Comparison of ENCODE assay signal across 22 cellular contexts in the genomic region with DNA sequence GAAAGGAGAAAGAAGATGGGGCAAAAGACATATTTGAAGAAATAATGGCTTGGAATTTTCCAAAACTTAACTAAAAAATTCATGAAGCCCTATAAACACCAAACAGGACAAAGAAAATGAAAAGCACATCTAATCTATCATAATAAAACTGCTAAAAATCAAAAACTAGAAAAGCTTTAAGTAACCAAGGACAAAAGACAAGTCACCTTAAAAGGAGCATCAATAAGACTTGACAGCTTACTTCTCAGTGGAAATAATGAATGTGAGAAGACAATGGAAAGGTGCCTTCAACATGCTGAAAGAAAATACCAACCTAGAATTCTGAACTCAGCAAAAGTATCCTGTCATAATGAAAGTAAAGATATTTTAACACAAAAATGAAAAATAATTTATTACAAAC. TPM values are rescaled to one million over a fixed set of nuclear protein-coding genes. Genes with fewer than 3 reads are reported as not detected.
A peak's percentile ranks its signal among the peaks of the same experiment; 100 is the strongest.
DNase-seq lines count a peak whose midpoint lies in the region; ATAC-seq, FAIRE-seq and TF ChIP-seq lines count a peak whose summit lies in the region.
"Had no signal": no experiment of that assay in that cellular context is flagged by ENCODE, and none has a peak within 500 bp of the region (broad histone marks: within the 10 kb centered on the region; RNA-seq: fewer than 3 reads in every experiment).

No MANE protein-coding gene starts in this region.

- H3K9me3 ChIP-seq in GM12878 (replicated peaks; ENCODE audit: control insufficient read depth, insufficient read depth, low read length): no peaks in the 10 kb centered on the region; the same call in none of the 3 replicates

- TF ChIP-seq POLR2A in GM12878 (IDR thresholded peaks at IDR 0.05; ENCODE audit: low read depth, low read length): no peak
- TF ChIP-seq POLR2A in H54 (IDR thresholded peaks at IDR 0.05; ENCODE audit: low read depth, low read length): no peak

- RAD21 ChIA-PET in GM12878 (lab: Charles Lee; ENCODE audit: unreplicated experiment): no interaction called here

- H3K4me3 ChIP-seq in GM12878: no peak overlapping the region

- in situ Hi-C loops in GM12878 (cut with MboI): no loop called here

- TF ChIP-seq CTCF in GM12878 (IDR thresholded peaks at IDR 0.05 in 2 of 3, conservative IDR thresholded peaks at IDR 0.05 in 1 of 3; ENCODE audit: control insufficient read depth in 2 of 3, extremely low read depth in 1 of 3, insufficient read depth in 1 of 3, low read depth in 3 of 3, low read length in 3 of 3): no peak

- H3K79me2 ChIP-seq in GM12878 (ENCODE audit: control insufficient read depth, insufficient read depth, low read length): no peaks in the 10 kb centered on the region

- no peak for TF ChIP-seq EP300 in GM12878 (IDR thresholded peaks at IDR 0.05; ENCODE audit: borderline replicate concordance in 1 of 2, control insufficient read depth in 1 of 2, low read depth in 2 of 2, low read length in 2 of 2)

- H3K36me3 ChIP-seq in GM12878 (ENCODE audit: control insufficient read depth in 2 of 2, insufficient read depth in 2 of 2, low read length in 1 of 2): no peaks in the 10 kb centered on the region

- H2AFZ ChIP-seq in GM12878 (ENCODE audit: control insufficient read depth, low read depth, low read length): no peak overlapping the region

- BruUV-seq in GM12878 (replicated peaks; lab: Mats Ljungman, UMichigan): no TSS peak

- peaks cover 13% of the 10 kb centered on the region for H3K36me3 Mint-ChIP-seq in activated CD4-positive, alpha-beta memory T cell treated with anti-CD3 and anti-CD28 coated beads for 36 hours

- ATAC-seq in GM12878: no peak
- ATAC-seq: SK-N-SH treated with all-trans-retinoic acid at 6 μM for 48 hours, T-cell had no signal

- no peak overlapping the region for H3K27ac ChIP-seq in GM12878 (ENCODE audit: control insufficient read depth, insufficient read depth)
- H3K27ac ChIP-seq: RWPE1 had no signal

- SMC1A ChIA-PET in GM12878 (lab: Charles Lee; ENCODE audit: uncharacterized antibody, unreplicated experiment): interaction anchor here (1.6 kb wide), 1 partner anchor 8 kb away, joined by 4 read pairs; no protein-coding TSS in a partner anchor

- intact Hi-C loops in GM12878 (cut with micrococcal nuclease; ENCODE audit: unreplicated experiment): no loop called here
- intact Hi-C loops in activated CD4-positive, alpha-beta memory T cell treated with anti-CD3 and anti-CD28 coated beads for 36 hours (cut with micrococcal nuclease): no loop called here

- no peaks in the 10 kb centered on the region for H3K4me1 ChIP-seq in GM12878 (ENCODE audit: control insufficient read depth, insufficient read depth, low read length)

- peak; percentile 30 for DNase-seq in A172 (ENCODE audit: low spot score)
- DNase-seq in NAMALWA (ENCODE audit: low spot score): peak; percentile 12
- no peak for DNase-seq in GM12878 (ENCODE audit: low read depth, low spot score)
- DNase-seq in H54 (ENCODE audit: insufficient read length, low spot score): no peak
- DNase-seq in RPMI8226: no peak
- DNase-seq in activated CD4-positive, alpha-beta memory T cell treated with anti-CD3 and anti-CD28 coated beads for 36 hours: no peak
- DNase-seq: AML-193; HFFc6; MM.1S; NCI-H1436; NCI-H1930; NCI-H510A; NCI-H748 treated with DMSO at 0.1 percent for 48 hours; NK-92 treated with Interleukin-12 subunit alpha and Interleukin-12 subunit beta, amount 100 ng/mL, for 24 hours; SIG-M5; T-cell had no signal

- H3K27ac Mint-ChIP-seq in activated CD4-positive, alpha-beta memory T cell treated with anti-CD3 and anti-CD28 coated beads for 36 hours: no peak overlapping the region
- H3K27ac Mint-ChIP-seq: CD14-positive monocyte, HFFc6, T-cell had no signal

- POLR2A ChIA-PET in GM12878 (lab: Charles Lee): no interaction called here
- POLR2A ChIA-PET in activated CD4-positive, alpha-beta memory T cell treated with anti-CD3 and anti-CD28 coated beads for 36 hours (lab: Charles Lee): interaction anchor here (1.4 kb wide), 1 partner anchor 9 kb away, joined by 3 read pairs; no protein-coding TSS in a partner anchor

- no peak overlapping the region for H3K4me3 Mint-ChIP-seq in activated CD4-positive, alpha-beta memory T cell treated with anti-CD3 and anti-CD28 coated beads for 36 hours
- H3K4me3 Mint-ChIP-seq: CD14-positive monocyte, HFFc6, T-cell had no signal

- H3K4me1 Mint-ChIP-seq in activated CD4-positive, alpha-beta memory T cell treated with anti-CD3 and anti-CD28 coated beads for 36 hours (ENCODE audit: low read depth): no peaks in the 10 kb centered on the region
- H3K4me1 Mint-ChIP-seq: CD14-positive monocyte had no signal

- H3K9me3 Mint-ChIP-seq in activated CD4-positive, alpha-beta memory T cell treated with anti-CD3 and anti-CD28 coated beads for 36 hours: peaks cover 39% of the 10 kb centered on the region

- no peak for TF ChIP-seq RAD21 in GM12878 (IDR thresholded peaks at IDR 0.05; ENCODE audit: insufficient read depth, low read depth, low read length)

- no peak overlapping the region for H3K4me2 ChIP-seq in GM12878 (ENCODE audit: control insufficient read depth, insufficient read depth)

- no peak overlapping the region for H3K9ac ChIP-seq in GM12878 (ENCODE audit: control insufficient read depth, insufficient read depth, low read length)

- peak; percentile 82 for FAIRE-seq in G401.6 (lab: Jason Lieb, UNC)
- FAIRE-seq in GM12878 (lab: Jason Lieb, UNC): no peak
- FAIRE-seq in H54 (lab: Jason Lieb, UNC): no peak
- FAIRE-seq: GM12891, H1 had no signal

- H3K27me3 Mint-ChIP-seq in activated CD4-positive, alpha-beta memory T cell treated with anti-CD3 and anti-CD28 coated beads for 36 hours: peaks cover 2% of the 10 kb centered on the region

- no peaks in the 10 kb centered on the region for H3K27me3 ChIP-seq in GM12878 (replicated peaks in 1 of 2; ENCODE audit: control insufficient read depth in 2 of 2, insufficient read depth in 2 of 2, low read length in 1 of 2)

- CTCF ChIA-PET in GM12878 (lab: Yijun Ruan, JAX): no interaction called here
- CTCF ChIA-PET in activated CD4-positive, alpha-beta memory T cell treated with anti-CD3 and anti-CD28 coated beads for 36 hours (lab: Charles Lee): no interaction called here

- no peaks in the 10 kb centered on the region for H4K20me1 ChIP-seq in GM12878 (ENCODE audit: control insufficient read depth, insufficient read depth)

TF ChIP-seq in GM12878, 131 proteins besides CTCF, POLR2A, EP300 and RAD21:
- TF ChIP-seq CBX5 (IDR thresholded peaks at IDR 0.05; ENCODE audit: low read depth) (peak; percentile 86; the same call in 1 of the 2 replicates), TCF3 (IDR thresholded peaks at IDR 0.05; ENCODE audit: borderline replicate concordance, insufficient read depth, low read depth, low read length) (no peak), JUNB (IDR thresholded peaks at IDR 0.05) (peak; percentile 9; the same call in 1 of the 2 replicates), CBX3 (IDR thresholded peaks at IDR 0.05; ENCODE audit: borderline replicate concordance, low read depth) (0 out of 2 replicates have a peak, but pooled peaks have one; percentile 98), NFYA (IDR thresholded peaks at IDR 0.05; ENCODE audit: borderline replicate concordance, low read depth, low read length) (no peak)

RNA-seq across cellular contexts. Expression of a gene that starts 27.0 kb away (rescaled TPM):
- total RNA-seq in A172 (2014; rRNA removed; shearing (Covaris generic)): 29.5 and 30.8 TPM in 2 replicates
- 14.9 and 16.1 TPM in 2 replicates for total RNA-seq in GM12878 (2013; cell fraction: nucleolus; rRNA removed)
- total RNA-seq in GM12878 (2014; rRNA removed): 15.2 and 16.6 TPM in 2 replicates
- total RNA-seq in GM12878 (2014; rRNA removed; fragmentation: Illumina TruSeq; extraction: Trizol): 10.7 and 11.0 TPM in 2 replicates
- total RNA-seq in GM12878 (2021): 15.9 and 18.9 TPM in 2 replicates
- 5.4 TPM for polyA plus RNA-seq in GM12878 (2011; ENCODE audit: low read depth)
- polyA plus RNA-seq in GM12878 (2011; rRNA removed): 7.1 and 7.3 TPM in 2 replicates
- 4.8 and 5.8 TPM in 2 replicates for polyA plus RNA-seq in GM12878 (2011; cell fraction: cytosol; rRNA removed)
- 2.4 and 3.3 TPM in 2 replicates for polyA plus RNA-seq in GM12878 (2011; cell fraction: nucleus; rRNA removed)
- polyA plus RNA-seq in GM12878 (2012): 7.6 and 8.0 TPM in 2 replicates
- polyA plus RNA-seq in GM12878 (2014; fragmentation: Illumina TruSeq; extraction: Trizol): 14.3 and 15.7 TPM in 2 replicates
- polyA plus RNA-seq in GM12878 (2014; fragmentation: Nextera tagmentation; extraction: Ambion mirVana): 1 to 10 TPM; 3.2 to 5.1 TPM
- polyA plus RNA-seq in GM12878 (2014; rRNA removed): 8.1 and 8.9 TPM in 2 replicates
- polyA plus RNA-seq in GM12878 (2016; fragmentation: Nextera tagmentation; extraction: Ambion mirVana): 1 to 10 TPM; 7.3 to 7.5 TPM
- polyA minus RNA-seq in GM12878 (2011; rRNA and poly(A)+ RNA removed): 8.1 and 10.5 TPM in 2 replicates
- polyA minus RNA-seq in GM12878 (2011; cell fraction: cytosol; rRNA and poly(A)+ RNA removed): 6.9 and 7.1 TPM in 2 replicates
- polyA minus RNA-seq in GM12878 (2011; cell fraction: nucleus; rRNA and poly(A)+ RNA removed): 6.0 and 12.9 TPM in 2 replicates
- total RNA-seq in activated CD4-positive, alpha-beta memory T cell treated with anti-CD3 and anti-CD28 coated beads for 36 hours: 10 to 100 TPM; 11.6 to 12.4 TPM

RNA-seq across cellular contexts. Expression of a gene that starts 27.4 kb away (rescaled TPM):
- total RNA-seq in A172 (2014; rRNA removed; shearing (Covaris generic)): 9.3 and 11.3 TPM in 2 replicates
- total RNA-seq in GM12878 (2013; cell fraction: nucleolus; rRNA removed): 104 and 112 TPM in 2 replicates
- 19.9 and 20.2 TPM in 2 replicates for total RNA-seq in GM12878 (2014; rRNA removed)
- 20.9 and 21.2 TPM in 2 replicates for total RNA-seq in GM12878 (2014; rRNA removed; fragmentation: Illumina TruSeq; extraction: Trizol)
- total RNA-seq in GM12878 (2021): 21.7 and 25.6 TPM in 2 replicates
- 7.5 TPM for polyA plus RNA-seq in GM12878 (2011; ENCODE audit: low read depth)
- polyA plus RNA-seq in GM12878 (2011; rRNA removed): 30.3 and 30.8 TPM in 2 replicates
- 22.1 and 23.4 TPM in 2 replicates for polyA plus RNA-seq in GM12878 (2011; cell fraction: cytosol; rRNA removed)
- 77.0 and 93.3 TPM in 2 replicates for polyA plus RNA-seq in GM12878 (2011; cell fraction: nucleus; rRNA removed)
- polyA plus RNA-seq in GM12878 (2012): 10.6 and 14.9 TPM in 2 replicates
- polyA plus RNA-seq in GM12878 (2014; fragmentation: Illumina TruSeq; extraction: Trizol): 22.8 and 23.2 TPM in 2 replicates
- polyA plus RNA-seq in GM12878 (2014; fragmentation: Nextera tagmentation; extraction: Ambion mirVana): 10 to 100 TPM; 12.1 to 14.6 TPM
- polyA plus RNA-seq in GM12878 (2014; rRNA removed): 21.1 and 23.7 TPM in 2 replicates
- 10 to 100 TPM; 20.0 to 20.5 TPM for polyA plus RNA-seq in GM12878 (2016; fragmentation: Nextera tagmentation; extraction: Ambion mirVana)
- polyA minus RNA-seq in GM12878 (2011; rRNA and poly(A)+ RNA removed): 28.7 and 29.8 TPM in 2 replicates
- polyA minus RNA-seq in GM12878 (2011; cell fraction: cytosol; rRNA and poly(A)+ RNA removed): 8.6 and 10.5 TPM in 2 replicates
- 30.0 and 43.1 TPM in 2 replicates for polyA minus RNA-seq in GM12878 (2011; cell fraction: nucleus; rRNA and poly(A)+ RNA removed)
- total RNA-seq in activated CD4-positive, alpha-beta memory T cell treated with anti-CD3 and anti-CD28 coated beads for 36 hours: 10 to 100 TPM; 17.2 to 18.8 TPM

Comparison
In these comparisons a context has a peak if more than half of its experiments do, and no peak if none do; other contexts are left out.
1. DNase-seq: peak in A172 (single experiment) and NAMALWA (single experiment); none in GM12878 (single experiment), H54 (single experiment), RPMI8226 (single experiment) and activated CD4-positive, alpha-beta memory T cell treated with anti-CD3 and anti-CD28 coated beads for 36 hours (single experiment).